ENCODE assay signal across 8 cellular contexts in genomic region chr3:158313344-158313927, GRCh38.
DNase-seq lines count a peak whose midpoint lies in the region; ATAC-seq and TF ChIP-seq lines count a peak whose summit lies in the region.

No MANE protein-coding gene starts in this region.

- no TSS peak for BruUV-seq in Panc1 (replicated peaks; lab: Mats Ljungman, UMichigan)

- no peaks in the 10 kb centered on the region for H3K27me3 Mint-ChIP-seq in activated CD4-positive, alpha-beta memory T cell treated with anti-CD3 and anti-CD28 coated beads for 36 hours

- no peaks in the 10 kb centered on the region for H3K4me1 Mint-ChIP-seq in activated CD4-positive, alpha-beta memory T cell treated with anti-CD3 and anti-CD28 coated beads for 36 hours (ENCODE audit: low read depth)

- no peaks in the 10 kb centered on the region for H3K9me3 Mint-ChIP-seq in activated CD4-positive, alpha-beta memory T cell treated with anti-CD3 and anti-CD28 coated beads for 36 hours

- H3K9me3 ChIP-seq in AG04450 (ENCODE audit: control insufficient read depth, insufficient read depth, low read length) = no peaks in the 10 kb centered on the region
- H3K9me3 ChIP-seq in Panc1 (ENCODE audit: control insufficient read depth, insufficient read depth, low read depth, low read length) = no peaks in the 10 kb centered on the region

- H3K4me3 ChIP-seq in AG04450 (ENCODE audit: low read depth, low read length) (no peak overlapping the region), Panc1 (ENCODE audit: low read depth in 2 of 2, low read length in 2 of 2) (no peak overlapping the region)

- TF ChIP-seq CTCF in AG04450 (IDR thresholded peaks at IDR 0.05; ENCODE audit: low read depth, low read length) = peak; percentile 38
- TF ChIP-seq CTCF in Panc1 (IDR thresholded peaks at IDR 0.05) = peak; percentile 66; the same call in 1 of the 2 replicates
- peak; percentile 83 for TF ChIP-seq CTCF in foreskin keratinocyte (conservative IDR thresholded peaks at IDR 0.05)

- H3K4me3 Mint-ChIP-seq in activated CD4-positive, alpha-beta memory T cell treated with anti-CD3 and anti-CD28 coated beads for 36 hours = no peak overlapping the region

- in situ Hi-C loops in Panc1 (cut with HindIII; ENCODE audit: low pct_unique_long_range_greater_than_20kb, low sequenced_read_pairs) = no loop called here

- no peak overlapping the region for H3K27ac Mint-ChIP-seq in activated CD4-positive, alpha-beta memory T cell treated with anti-CD3 and anti-CD28 coated beads for 36 hours

- no peaks in the 10 kb centered on the region for H3K4me1 ChIP-seq in Panc1 (ENCODE audit: control insufficient read depth, insufficient read depth, low read length)
- no peaks in the 10 kb centered on the region for H3K4me1 ChIP-seq in foreskin keratinocyte

- CTCF ChIA-PET in AG04450 (lab: Charles Lee) = interaction anchor here (0.8 to 1.2 kb wide), 3 partner anchors 25 to 696 kb away, joined by 3 to 8 read pairs (median 3); partner anchors contain the start of gene RSRC1
- CTCF ChIA-PET in Panc1 (lab: Charles Lee) = interaction anchor here (0.6 to 0.7 kb wide), 2 partner anchors 206 to 693 kb away, joined by 3 to 8 read pairs; no protein-coding TSS in a partner anchor
- CTCF ChIA-PET in activated CD4-positive, alpha-beta memory T cell treated with anti-CD3 and anti-CD28 coated beads for 36 hours (lab: Charles Lee) = interaction anchor here (0.7 to 1.6 kb wide), 4 partner anchors 15 to 615 kb away, joined by 3 to 5 read pairs (median 4); no protein-coding TSS in a partner anchor

- H3K27ac ChIP-seq in AG04450 (ENCODE audit: low read depth, low read length) = no peak overlapping the region
- H3K27ac ChIP-seq in Panc1 (ENCODE audit: low read length) = no peak overlapping the region
- no peak overlapping the region for H3K27ac ChIP-seq in foreskin keratinocyte

- H3K27me3 ChIP-seq in AG04450 (ENCODE audit: control insufficient read depth, insufficient read depth, low read length) (no peaks in the 10 kb centered on the region), Panc1 (ENCODE audit: control insufficient read depth, insufficient read depth, low read length) (no peaks in the 10 kb centered on the region), foreskin keratinocyte (no peaks in the 10 kb centered on the region)

- POLR2A ChIA-PET in AG04450 (lab: Yijun Ruan, JAX) (no interaction called here), Panc1 (lab: Charles Lee) (no interaction called here)
- POLR2A ChIA-PET in activated CD4-positive, alpha-beta memory T cell treated with anti-CD3 and anti-CD28 coated beads for 36 hours (lab: Charles Lee) = no interaction called here

- intact Hi-C loops in Panc1 (cut with micrococcal nuclease; ENCODE audit: unreplicated experiment) = loop anchor here (10.0 kb wide), 2 partner anchors 209 to 699 kb away; partner anchors contain the start of gene SHOX2
- intact Hi-C loops in activated CD4-positive, alpha-beta memory T cell treated with anti-CD3 and anti-CD28 coated beads for 36 hours (cut with micrococcal nuclease) = loop anchor here (1.0 to 2.0 kb wide), 3 partner anchors 209 to 695 kb away; no protein-coding TSS in a partner anchor

- peak; percentile 65 for ATAC-seq in GM18498 (IDR thresholded peaks at IDR 0.05; ENCODE audit: unreplicated experiment)
- peak; percentile 84 for ATAC-seq in Panc1
- ATAC-seq in foreskin keratinocyte = peak; percentile 77
- no peak for ATAC-seq in GM18519 (IDR thresholded peaks at IDR 0.05; ENCODE audit: low FRiP score, unreplicated experiment)

- peaks cover 2% of the 10 kb centered on the region for H3K36me3 Mint-ChIP-seq in activated CD4-positive, alpha-beta memory T cell treated with anti-CD3 and anti-CD28 coated beads for 36 hours

- no peaks in the 10 kb centered on the region for H3K36me3 ChIP-seq in Panc1 (ENCODE audit: control insufficient read depth, insufficient read depth, low read length)

- DNase-seq in AG04450 (ENCODE audit: low read depth, low spot score) (no peak), HT-29 (ENCODE audit: low spot score) (peak; percentile 59), Panc1 (ENCODE audit: low read depth, low spot score) (peak; percentile 22), foreskin keratinocyte (peak; percentile 4 to 29)
- no peak for DNase-seq in activated CD4-positive, alpha-beta memory T cell treated with anti-CD3 and anti-CD28 coated beads for 36 hours
- DNase-seq in central memory CD4-positive, alpha-beta T cell = no peak

Comparison
In these comparisons a context has a peak if more than half of its experiments do, and no peak if none do; other contexts are left out.
1. DNase-seq: peak in HT-29 (single experiment), Panc1 (single experiment) and foreskin keratinocyte (2 of 2); none in AG04450 (single experiment), activated CD4-positive, alpha-beta memory T cell treated with anti-CD3 and anti-CD28 coated beads for 36 hours (single experiment) and central memory CD4-positive, alpha-beta T cell (single experiment).
2. Peak in every context shown above with its lines, with median percentiles within 50 percentile points of each other: CTCF ChIP-seq.